ENCODE assay signal across 8 cellular contexts in genomic region chr17:69246726-69247375, GRCh38. TPM values are rescaled to one million over a fixed set of nuclear protein-coding genes. Genes with fewer than 3 reads are reported as not detected.
A peak's percentile ranks its signal among the peaks of the same experiment; 100 is the strongest.
DNase-seq lines count a peak whose midpoint lies in the region; ATAC-seq and TF ChIP-seq lines count a peak whose summit lies in the region.

No MANE protein-coding gene starts in this region.

- H3K9me3 Mint-ChIP-seq in activated naive CD4-positive, alpha-beta T cell treated with anti-CD3 and anti-CD28 coated beads, Interleukin-2, amount 10 ng/mL, durations not matched to agents 7 days and 5 days: no peaks in the 10 kb centered on the region

- H3K27me3 ChIP-seq in upper lobe of right lung: no peaks in the 10 kb centered on the region

- intact Hi-C loops in upper lobe of right lung (cut with DNase I): no loop called here
- intact Hi-C loops in head of caudate nucleus (cut with DNase I): loop anchor here (10.0 kb wide), 1 partner anchor 272 kb away; no protein-coding TSS in a partner anchor

- no peak overlapping the region for H3K4me3 Mint-ChIP-seq in activated naive CD4-positive, alpha-beta T cell treated with anti-CD3 and anti-CD28 coated beads, Interleukin-2, amount 10 ng/mL, durations not matched to agents 7 days and 5 days

- DNase-seq in Caki2 (ENCODE audit: low read depth): peak; percentile 18
- DNase-seq in H4 (ENCODE audit: low spot score): peak; percentile 58
- peak; percentile 69 for DNase-seq in NCI-H2196 (lab: John Stamatoyannopoulos, UW; ENCODE audit: unreplicated experiment)
- DNase-seq in astrocyte of the spinal cord (ENCODE audit: low read depth, low spot score): peak; percentile 66
- DNase-seq in inferior parietal cortex (ENCODE audit: extremely low spot score): peak; percentile 88
- no peak for DNase-seq in upper lobe of right lung
- no peak for DNase-seq in head of caudate nucleus
- DNase-seq in activated naive CD4-positive, alpha-beta T cell treated with anti-CD3 and anti-CD28 coated beads, Interleukin-2, amount 10 ng/mL, durations not matched to agents 7 days and 5 days: no peak

- peaks cover 3% of the 10 kb centered on the region for H3K36me3 ChIP-seq in upper lobe of right lung

- no peak overlapping the region for H3K27ac Mint-ChIP-seq in activated naive CD4-positive, alpha-beta T cell treated with anti-CD3 and anti-CD28 coated beads, Interleukin-2, amount 10 ng/mL, durations not matched to agents 7 days and 5 days

- no peaks in the 10 kb centered on the region for H3K4me1 Mint-ChIP-seq in activated naive CD4-positive, alpha-beta T cell treated with anti-CD3 and anti-CD28 coated beads, Interleukin-2, amount 10 ng/mL, durations not matched to agents 7 days and 5 days

- CTCF ChIA-PET in activated naive CD4-positive, alpha-beta T cell treated with anti-CD3 and anti-CD28 coated beads, Interleukin-2, amount 10 ng/mL, durations not matched to agents 7 days and 5 days (lab: Charles Lee): interaction anchor here (0.6 to 1.9 kb wide), 9 partner anchors 9 to 814 kb away, joined by 3 to 6 read pairs (median 3); no protein-coding TSS in a partner anchor

- no peaks in the 10 kb centered on the region for H3K4me1 ChIP-seq in upper lobe of right lung

- no peaks in the 10 kb centered on the region for H3K9me3 ChIP-seq in upper lobe of right lung

- in situ Hi-C loops in Caki2 (cut with HindIII; ENCODE audit: low pct_unique_long_range_greater_than_20kb, low sequenced_read_pairs) (no loop called here), astrocyte of the spinal cord (cut with HindIII; ENCODE audit: low sequenced_read_pairs) (no loop called here)

- no peaks in the 10 kb centered on the region for H3K27me3 Mint-ChIP-seq in activated naive CD4-positive, alpha-beta T cell treated with anti-CD3 and anti-CD28 coated beads, Interleukin-2, amount 10 ng/mL, durations not matched to agents 7 days and 5 days

- peak; percentile 48 for TF ChIP-seq CTCF in astrocyte of the spinal cord (IDR thresholded peaks at IDR 0.05; ENCODE audit: low read depth, low read length)
- TF ChIP-seq CTCF in upper lobe of right lung (IDR thresholded peaks at IDR 0.05): peak; percentile 66

- H3K4me3 ChIP-seq in astrocyte of the spinal cord (ENCODE audit: low read depth, low read length) (no peak overlapping the region), upper lobe of right lung (no peak overlapping the region)

- no peaks in the 10 kb centered on the region for H3K36me3 Mint-ChIP-seq in activated naive CD4-positive, alpha-beta T cell treated with anti-CD3 and anti-CD28 coated beads, Interleukin-2, amount 10 ng/mL, durations not matched to agents 7 days and 5 days

- peak; percentile 47 for ATAC-seq in upper lobe of right lung

- H3K27ac ChIP-seq in upper lobe of right lung: no peak overlapping the region

RNA-seq across cellular contexts. Expression of gene ABCA10, which starts 18.2 kb away (rescaled TPM):
- 0.07 TPM in 1 of 2 replicates, not detected in the other for total RNA-seq in Caki2 (2014; rRNA removed; shearing (Covaris generic); ENCODE audit: low replicate concordance)
- total RNA-seq in H4 (2014; rRNA removed; shearing (Covaris generic)): 0.80 and 1.8 TPM in 2 replicates
- total RNA-seq in upper lobe of right lung: 9.2 TPM

Comparison
In these comparisons a context has a peak if more than half of its experiments do, and no peak if none do; other contexts are left out.
1. DNase-seq: peak in Caki2 (single experiment), H4 (single experiment), NCI-H2196 (single experiment), astrocyte of the spinal cord (single experiment) and inferior parietal cortex (single experiment); none in upper lobe of right lung (single experiment), head of caudate nucleus (0 of 42) and activated naive CD4-positive, alpha-beta T cell treated with anti-CD3 and anti-CD28 coated beads, Interleukin-2, amount 10 ng/mL, durations not matched to agents 7 days and 5 days (single experiment).